ENCODE assay signal across 10 cellular contexts in the genomic region with DNA sequence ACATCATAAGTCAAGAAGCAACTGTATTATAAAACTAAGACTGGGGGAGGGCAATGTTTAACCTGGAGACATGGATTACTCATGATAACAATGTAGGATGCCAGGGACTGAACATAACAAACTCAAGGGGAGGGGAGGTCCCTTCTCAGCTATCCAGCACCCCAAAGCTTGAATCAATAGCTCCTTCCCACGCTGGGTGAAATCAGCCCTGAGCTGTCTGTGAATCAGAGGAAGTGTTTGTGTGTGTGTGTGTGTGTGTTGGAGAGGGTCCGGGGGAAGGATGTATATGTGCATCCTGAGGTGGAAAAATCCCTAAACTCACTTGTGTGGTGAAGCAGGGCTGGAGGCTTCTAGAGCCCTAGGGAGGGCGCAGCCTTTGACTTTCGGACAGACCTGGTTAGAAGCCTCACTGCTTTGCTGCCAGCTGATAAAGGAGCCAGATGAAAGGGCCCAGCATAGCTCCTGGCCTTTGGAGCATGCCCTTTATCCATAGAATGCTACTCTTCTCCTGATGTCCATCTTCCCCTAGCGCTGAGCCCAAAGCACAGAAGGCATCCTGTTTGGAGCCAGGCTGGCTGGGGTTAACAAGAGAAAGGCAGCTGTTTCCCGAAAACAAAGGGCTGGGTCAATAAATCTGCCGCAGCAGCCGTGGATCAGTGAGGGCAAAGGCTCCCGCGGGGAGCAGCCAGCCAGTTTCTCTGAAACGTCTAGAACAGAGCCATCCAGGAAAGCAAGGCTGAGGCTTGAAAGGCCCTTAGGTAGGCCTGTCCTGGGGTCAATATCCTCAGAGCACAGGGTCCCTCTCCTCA. TPM values are rescaled to one million over a fixed set of nuclear protein-coding genes. Genes with fewer than 3 reads are reported as not detected.
A peak's percentile ranks its signal among the peaks of the same experiment; 100 is the strongest.
DNase-seq lines count a peak whose midpoint lies in the region; ATAC-seq and TF ChIP-seq lines count a peak whose summit lies in the region.
"Had no signal": no experiment of that assay in that cellular context is flagged by ENCODE, and none has a peak within 500 bp of the region (broad histone marks: within the 10 kb centered on the region; RNA-seq: fewer than 3 reads in every experiment).

No MANE protein-coding gene starts in this region.

- no peak for ATAC-seq in GM19023 (IDR thresholded peaks at IDR 0.05; ENCODE audit: unreplicated experiment)

- H3K27me3 ChIP-seq in GM23248 (replicated peaks; ENCODE audit: insufficient read depth) (no peaks in the 10 kb centered on the region), fibroblast of lung (ENCODE audit: control insufficient read depth, insufficient read depth, low read length) (no peaks in the 10 kb centered on the region), PC-9 (ENCODE audit: insufficient read depth, low read depth) (no peaks in the 10 kb centered on the region)

- intact Hi-C loops in PC-9 (cut with micrococcal nuclease; ENCODE audit: unreplicated experiment) = no loop called here

- H3F3A ChIP-seq in GM23248 (ENCODE audit: insufficient read depth) (peaks cover 51% of the 10 kb centered on the region), PC-9 (ENCODE audit: insufficient read depth, low read depth) (peaks cover 21% of the 10 kb centered on the region)

- H3K9ac ChIP-seq in GM23248 (peak overlapping the region; percentile 73), fibroblast of lung (ENCODE audit: insufficient read depth, low read length) (no peak overlapping the region)

- POLR2A ChIA-PET in PC-9 (lab: Charles Lee; ENCODE audit: unreplicated experiment) = interaction anchor here (0.6 to 0.7 kb wide), 3 partner anchors 15 to 1121 kb away, joined by 3 to 9 read pairs (median 8); no protein-coding TSS in a partner anchor

- peak overlapping the region; percentile 95 for H3K27ac ChIP-seq in GM23248
- H3K27ac ChIP-seq in fibroblast of lung (ENCODE audit: insufficient read depth, low read length) = peak overlapping the region; percentile 21
- H3K27ac ChIP-seq in PC-9 = no peak overlapping the region

- no peaks in the 10 kb centered on the region for H3K36me3 ChIP-seq in GM23248 (ENCODE audit: low read depth)
- no peaks in the 10 kb centered on the region for H3K36me3 ChIP-seq in fibroblast of lung (ENCODE audit: control insufficient read depth, insufficient read depth, low read length)
- no peaks in the 10 kb centered on the region for H3K36me3 ChIP-seq in PC-9 (ENCODE audit: low read depth)

- H3K9me3 ChIP-seq in GM23248 (ENCODE audit: low read depth) (no peaks in the 10 kb centered on the region), fibroblast of lung (ENCODE audit: control insufficient read depth, insufficient read depth, low read depth, low read length) (no peaks in the 10 kb centered on the region), PC-9 (ENCODE audit: insufficient read depth, low read depth) (no peaks in the 10 kb centered on the region)

- no peak for TF ChIP-seq CTCF in fibroblast of lung (conservative IDR thresholded peaks at IDR 0.05 in 1 of 2, IDR thresholded peaks at IDR 0.05 in 1 of 2; ENCODE audit: low read depth in 1 of 2, low read length in 2 of 2)
- TF ChIP-seq CTCF in PC-9 (conservative IDR thresholded peaks at IDR 0.05) = no peak

- H2AFZ ChIP-seq in GM23248 (peak overlapping the region; percentile 43), fibroblast of lung (ENCODE audit: low read length) (no peak overlapping the region), PC-9 (no peak overlapping the region)

- WGBS in GM23248 (ENCODE audit: low coverage in 1 of 2, low lambda C conversion rate in 2 of 2, missing lambda C conversion rate in 2 of 2), 2 experiments = 2 to 4% methylated on average over 11 of the region's 11 CpGs

- H3K79me2 ChIP-seq in GM23248 (ENCODE audit: insufficient read depth) (no peaks in the 10 kb centered on the region), fibroblast of lung (ENCODE audit: control insufficient read depth, insufficient read depth, low read length) (no peaks in the 10 kb centered on the region), PC-9 (ENCODE audit: low read depth) (no peaks in the 10 kb centered on the region)

- H4K20me1 ChIP-seq in GM23248 (ENCODE audit: insufficient read depth) = no peaks in the 10 kb centered on the region
- H4K20me1 ChIP-seq in fibroblast of lung (ENCODE audit: control insufficient read depth, extremely low read depth, insufficient read depth, low read length) = no peaks in the 10 kb centered on the region
- H4K20me1 ChIP-seq in PC-9 (ENCODE audit: insufficient read depth) = no peaks in the 10 kb centered on the region

- H3K4me1 ChIP-seq in GM23248 (ENCODE audit: insufficient read depth) (peaks cover 61% of the 10 kb centered on the region), fibroblast of lung (ENCODE audit: control insufficient read depth, extremely low read depth, insufficient read depth, low read length) (peaks cover 20% of the 10 kb centered on the region), PC-9 (replicated peaks; ENCODE audit: insufficient read depth) (peaks cover 11% of the 10 kb centered on the region)

- CTCF ChIA-PET in PC-9 (lab: Charles Lee) = no interaction called here

- H3K4me2 ChIP-seq in GM23248 (ENCODE audit: unreplicated experiment) = peak overlapping the region; percentile 82
- H3K4me2 ChIP-seq in fibroblast of lung (ENCODE audit: extremely low read depth, insufficient read depth, low read length) = no peak overlapping the region
- H3K4me2 ChIP-seq in PC-9 = no peak overlapping the region

- DNase-seq in GM23248 (peak; percentile 97), NCI-H226 (peak; percentile 77), fibroblast of lung (ENCODE audit: low read depth in 2 of 2) (peak; percentile 62 to 93), renal cortical epithelial cell (ENCODE audit: low read depth) (peak; percentile 84), NCI-H446 treated with DMSO at 0.1 percent for 48 hours (lab: John Stamatoyannopoulos, UW) (no peak), PC-9 (no peak), OCI-M1 (lab: John Stamatoyannopoulos, UW) (no peak)
- DNase-seq: activated B cell treated with CpG ODN at 0.5 μM for 24 hours had no signal

- no peaks in the 10 kb centered on the region for H3K9me2 ChIP-seq in GM23248 (ENCODE audit: insufficient read depth)
- no peaks in the 10 kb centered on the region for H3K9me2 ChIP-seq in PC-9 (ENCODE audit: insufficient read depth)

- no TSS peak for BruUV-seq in PC-9 (replicated peaks; lab: Mats Ljungman, UMichigan)

- in situ Hi-C loops in GM23248 (cut with MboI) = no loop called here

- H3K4me3 ChIP-seq in GM23248 (peak overlapping the region; percentile 43; the same call in 1 of the 2 replicates), fibroblast of lung (replicated peaks in 1 of 4; ENCODE audit: control extremely low read depth in 1 of 4, insufficient read depth in 1 of 4, low read depth in 3 of 4, low read length in 4 of 4) (no peak overlapping the region), PC-9 (no peak overlapping the region)

RNA-seq across cellular contexts. Expression of a gene that starts 35.8 kb away (rescaled TPM):
- 89.7 and 92.1 TPM in 2 replicates for total RNA-seq in GM23248 (2014; rRNA removed; shearing (Covaris generic))
- polyA plus RNA-seq in GM23248 (2016; fragmentation: Nextera tagmentation; extraction: Ambion mirVana) (88.2 and 88.8 TPM in 2 replicates), fibroblast of lung (70.2 and 70.4 TPM in 2 replicates)
- total RNA-seq in fibroblast of lung (88.3 and 111 TPM in 2 replicates), renal cortical epithelial cell (91.3 and 157 TPM in 2 replicates), PC-9 (2021) (181 and 218 TPM in 2 replicates)
- polyA plus RNA-seq in fibroblast of lung (2012) = 140 and 176 TPM in 2 replicates
- polyA minus RNA-seq in fibroblast of lung (ENCODE audit: low replicate concordance) = 374 and 479 TPM in 2 replicates

RNA-seq across cellular contexts. Expression of a gene that starts 46.7 kb away (rescaled TPM):
- total RNA-seq in GM23248 (2014; rRNA removed; shearing (Covaris generic)) = 69.2 and 76.2 TPM in 2 replicates
- 29.3 and 32.9 TPM in 2 replicates for polyA plus RNA-seq in GM23248 (2016; fragmentation: Nextera tagmentation; extraction: Ambion mirVana)
- 52.7 and 55.0 TPM in 2 replicates for total RNA-seq in fibroblast of lung
- 94.1 and 173 TPM in 2 replicates for polyA plus RNA-seq in fibroblast of lung
- 83.3 and 143 TPM in 2 replicates for polyA plus RNA-seq in fibroblast of lung (2012)
- 193 and 444 TPM in 2 replicates for polyA minus RNA-seq in fibroblast of lung (ENCODE audit: low replicate concordance)
- total RNA-seq in renal cortical epithelial cell = 55.0 and 120 TPM in 2 replicates
- 286 and 290 TPM in 2 replicates for total RNA-seq in PC-9 (2021)

RNA-seq across cellular contexts. Expression of a gene that starts 49.2 kb away (rescaled TPM):
- not detected in 2 replicates for total RNA-seq in GM23248 (2014; rRNA removed; shearing (Covaris generic))
- polyA plus RNA-seq in GM23248 (2016; fragmentation: Nextera tagmentation; extraction: Ambion mirVana) (0.10 TPM in 1 of 2 replicates, not detected in the other), fibroblast of lung (not detected in 2 replicates)
- total RNA-seq in fibroblast of lung (not detected in 2 replicates), renal cortical epithelial cell (not detected in 2 replicates), PC-9 (2021) (not detected in 2 replicates)
- polyA plus RNA-seq in fibroblast of lung (2012) = not detected in 2 replicates
- not detected in 2 replicates for polyA minus RNA-seq in fibroblast of lung (ENCODE audit: low replicate concordance)
- total RNA-seq: activated B cell treated with CpG ODN at 0.5 μM for 24 hours, glomerular endothelial cell had no signal

RNA-seq across cellular contexts. Expression of a gene that starts 51.9 kb away (rescaled TPM):
- not detected in 2 replicates for total RNA-seq in GM23248 (2014; rRNA removed; shearing (Covaris generic))
- polyA plus RNA-seq in GM23248 (2016; fragmentation: Nextera tagmentation; extraction: Ambion mirVana) = 0.18 TPM in 1 of 2 replicates, not detected in the other
- not detected in 2 replicates for total RNA-seq in fibroblast of lung
- polyA plus RNA-seq in fibroblast of lung = not detected in 2 replicates
- polyA plus RNA-seq in fibroblast of lung (2012) = not detected in 2 replicates
- not detected in 2 replicates for polyA minus RNA-seq in fibroblast of lung (ENCODE audit: low replicate concordance)
- total RNA-seq in renal cortical epithelial cell = not detected in 2 replicates
- not detected in 2 replicates for total RNA-seq in PC-9 (2021)
- total RNA-seq: activated B cell treated with CpG ODN at 0.5 μM for 24 hours had no signal

Comparison
In these comparisons a context has a peak if more than half of its experiments do, and no peak if none do; other contexts are left out.
1. DNase-seq: peak in GM23248 (single experiment), NCI-H226 (single experiment), fibroblast of lung (2 of 2) and renal cortical epithelial cell (single experiment); none in NCI-H446 treated with DMSO at 0.1 percent for 48 hours (single experiment), PC-9 (0 of 2) and OCI-M1 (single experiment).